In genomic region chr11:67352546-67353316, GRCh38 we compare ENCODE assay signal across 1 cellular context.
TF ChIP-seq lines count a peak whose summit lies in the region.

No MANE protein-coding gene starts in this region.

TF ChIP-seq in endothelial cell of umbilical vein, 7 proteins besides CTCF, POLR2A, EP300 and RAD21:
- no peak for TF ChIP-seq FOS (IDR thresholded peaks at IDR 0.05; ENCODE audit: borderline replicate concordance, insufficient read depth, low read length)
- no peak for TF ChIP-seq JUN (IDR thresholded peaks at IDR 0.05; ENCODE audit: borderline replicate concordance, insufficient read depth, insufficient read length, low read depth)
- no peak for TF ChIP-seq POLR2AphosphoS5 (IDR thresholded peaks at IDR 0.05; ENCODE audit: insufficient read depth, low read depth, low read length)
- TF ChIP-seq EZH2 (IDR thresholded peaks at IDR 0.05; ENCODE audit: borderline replicate concordance, low read depth, low read length, severe bottlenecking) = no peak
- no peak for TF ChIP-seq MAX (IDR thresholded peaks at IDR 0.05; ENCODE audit: insufficient read depth, insufficient read length)
- no peak for TF ChIP-seq GATA2 (IDR thresholded peaks at IDR 0.05; ENCODE audit: insufficient read depth, insufficient read length, low read depth, low read length)
- no peak for TF ChIP-seq MYC (IDR thresholded peaks at IDR 0.05; ENCODE audit: low read depth, low read length)
